In the genomic region with DNA sequence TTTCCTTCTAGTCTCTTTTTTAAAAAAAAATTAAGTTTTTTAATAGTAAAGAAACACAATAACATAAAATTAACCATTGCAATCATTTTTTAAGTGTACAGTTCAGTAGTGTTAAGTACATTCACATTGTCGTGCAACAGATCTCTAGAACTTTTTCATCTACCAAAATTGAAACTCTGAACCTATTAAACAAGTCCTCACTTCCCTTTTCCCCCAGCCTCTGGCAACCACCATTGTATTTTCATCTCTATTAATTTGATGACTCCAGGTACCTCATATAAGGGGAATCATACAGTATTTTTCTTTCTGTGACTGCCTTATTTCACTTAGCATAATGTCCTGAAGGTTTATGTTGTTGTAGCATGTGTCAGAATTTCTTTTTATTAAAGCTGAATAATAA, we compare ENCODE assay signal across 14 cellular contexts. TPM values are rescaled to one million over a fixed set of nuclear protein-coding genes. Genes with fewer than 3 reads are reported as not detected.
DNase-seq lines count a peak whose midpoint lies in the region; ATAC-seq and TF ChIP-seq lines count a peak whose summit lies in the region.
"Had no signal": no experiment of that assay in that cellular context is flagged by ENCODE, and none has a peak within 500 bp of the region (broad histone marks: within the 10 kb centered on the region; RNA-seq: fewer than 3 reads in every experiment).

No MANE protein-coding gene starts in this region.

- H3K4me2 ChIP-seq in hepatocyte: no peak overlapping the region

- H3K36me3 ChIP-seq in hepatocyte (replicated peaks; ENCODE audit: insufficient read depth, low read depth): no peaks in the 10 kb centered on the region
- H3K36me3 ChIP-seq: adrenal gland, colonic mucosa, lower lobe of right lung had no signal

- H2AFZ ChIP-seq in hepatocyte: no peak overlapping the region

- no peaks in the 10 kb centered on the region for H3K27me3 Mint-ChIP-seq in memory B cell
- no peaks in the 10 kb centered on the region for H3K27me3 Mint-ChIP-seq in activated CD8-positive, alpha-beta T cell treated with anti-CD3 and anti-CD28 coated beads, Interleukin-2, amount 10 ng/mL, durations not matched to agents 7 days and 5 days (ENCODE audit: low read depth)

- H3K27me3 ChIP-seq in hepatocyte: no peaks in the 10 kb centered on the region
- H3K27me3 ChIP-seq: adrenal gland, colonic mucosa had no signal

- no peaks in the 10 kb centered on the region for H3K79me2 ChIP-seq in hepatocyte

- H3K4me3 ChIP-seq in hepatocyte: no peak overlapping the region
- H3K4me3 ChIP-seq: adrenal gland, colonic mucosa, lower lobe of right lung had no signal

- WGBS in hepatocyte (ENCODE audit: low lambda C conversion rate, missing lambda C conversion rate): 72% methylated on average over 1 of the region's 1 CpG

- H3K4me1 ChIP-seq in hepatocyte (ENCODE audit: insufficient read depth): no peaks in the 10 kb centered on the region
- H3K4me1 ChIP-seq: adrenal gland, colonic mucosa, lower lobe of right lung had no signal

- ATAC-seq in GM19035 (IDR thresholded peaks at IDR 0.05; ENCODE audit: unreplicated experiment) (peak; percentile 37), GM21717 (IDR thresholded peaks at IDR 0.05; ENCODE audit: unreplicated experiment) (peak; percentile 46), HG03354 (IDR thresholded peaks at IDR 0.05; ENCODE audit: poor library complexity, severe bottlenecking, unreplicated experiment) (peak; percentile 29), memory B cell (ENCODE audit: low read depth) (peak; percentile 48)
- ATAC-seq in activated CD8-positive, alpha-beta T cell treated with anti-CD3 and anti-CD28 coated beads, Interleukin-2, amount 10 ng/mL, durations not matched to agents 7 days and 5 days: no peak
- ATAC-seq: CD8-positive, alpha-beta T cell; lower lobe of right lung; SK-N-SH treated with all-trans-retinoic acid at 6 μM for 48 hours had no signal

- no peak overlapping the region for H3K27ac Mint-ChIP-seq in memory B cell
- H3K27ac Mint-ChIP-seq in activated CD8-positive, alpha-beta T cell treated with anti-CD3 and anti-CD28 coated beads, Interleukin-2, amount 10 ng/mL, durations not matched to agents 7 days and 5 days: no peak overlapping the region
- H3K27ac Mint-ChIP-seq: CD8-positive, alpha-beta T cell had no signal

- no peaks in the 10 kb centered on the region for H4K20me1 ChIP-seq in hepatocyte (ENCODE audit: insufficient read depth, poor library complexity, severe bottlenecking)

- DNase-seq in memory B cell (ENCODE audit: low spot score in 2 of 2): no peak
- no peak for DNase-seq in activated CD8-positive, alpha-beta memory T cell treated with anti-CD3 and anti-CD28 coated beads, Interleukin-2, amount 50 U/mL, for 4 hours
- DNase-seq in hepatocyte (ENCODE audit: low spot score): no peak
- DNase-seq in activated CD8-positive, alpha-beta T cell treated with anti-CD3 and anti-CD28 coated beads, Interleukin-2, amount 10 ng/mL, durations not matched to agents 7 days and 5 days: no peak
- DNase-seq: activated CD4-positive, CD25-positive, alpha-beta regulatory T cell; adrenal gland; CD8-positive, alpha-beta T cell; colonic mucosa; lower lobe of right lung; NCI-H146 had no signal

- CTCF ChIA-PET in activated CD8-positive, alpha-beta T cell treated with anti-CD3 and anti-CD28 coated beads, Interleukin-2, amount 10 ng/mL, durations not matched to agents 7 days and 5 days (lab: Charles Lee): no interaction called here

- H3K9me3 Mint-ChIP-seq in memory B cell: no peaks in the 10 kb centered on the region
- no peaks in the 10 kb centered on the region for H3K9me3 Mint-ChIP-seq in activated CD8-positive, alpha-beta T cell treated with anti-CD3 and anti-CD28 coated beads, Interleukin-2, amount 10 ng/mL, durations not matched to agents 7 days and 5 days (ENCODE audit: insufficient read depth)
- H3K9me3 Mint-ChIP-seq: CD8-positive, alpha-beta T cell had no signal

- H3K9me2 ChIP-seq in hepatocyte (replicated peaks; ENCODE audit: insufficient read depth): no peaks in the 10 kb centered on the region

- peaks cover 16% of the 10 kb centered on the region for H3K4me1 Mint-ChIP-seq in memory B cell
- H3K4me1 Mint-ChIP-seq in activated CD8-positive, alpha-beta T cell treated with anti-CD3 and anti-CD28 coated beads, Interleukin-2, amount 10 ng/mL, durations not matched to agents 7 days and 5 days (ENCODE audit: low read depth): peaks cover 43% of the 10 kb centered on the region

- H3K9me3 ChIP-seq in hepatocyte (ENCODE audit: low read depth): no peaks in the 10 kb centered on the region
- H3K9me3 ChIP-seq: adrenal gland, colonic mucosa, lower lobe of right lung had no signal

- no peak overlapping the region for H3K27ac ChIP-seq in hepatocyte
- H3K27ac ChIP-seq: adrenal gland, colonic mucosa, lower lobe of right lung had no signal

- POLR2A ChIA-PET in activated CD8-positive, alpha-beta T cell treated with anti-CD3 and anti-CD28 coated beads, Interleukin-2, amount 10 ng/mL, durations not matched to agents 7 days and 5 days (lab: Charles Lee): no interaction called here

- no peaks in the 10 kb centered on the region for H3K36me3 Mint-ChIP-seq in memory B cell
- no peaks in the 10 kb centered on the region for H3K36me3 Mint-ChIP-seq in activated CD8-positive, alpha-beta T cell treated with anti-CD3 and anti-CD28 coated beads, Interleukin-2, amount 10 ng/mL, durations not matched to agents 7 days and 5 days (ENCODE audit: low read depth)
- H3K36me3 Mint-ChIP-seq: CD8-positive, alpha-beta T cell had no signal

- no peak overlapping the region for H3K4me3 Mint-ChIP-seq in memory B cell
- no peak overlapping the region for H3K4me3 Mint-ChIP-seq in activated CD8-positive, alpha-beta T cell treated with anti-CD3 and anti-CD28 coated beads, Interleukin-2, amount 10 ng/mL, durations not matched to agents 7 days and 5 days
- H3K4me3 Mint-ChIP-seq: CD8-positive, alpha-beta T cell had no signal

- no peak for TF ChIP-seq CTCF in hepatocyte (IDR thresholded peaks at IDR 0.05; ENCODE audit: poor library complexity)

RNA-seq across cellular contexts. Expression of a gene that starts 31.8 kb away (rescaled TPM):
- total RNA-seq in hepatocyte: 17.4 and 17.8 TPM in 2 replicates
- 13.3 and 19.7 TPM in 2 replicates for polyA plus RNA-seq in hepatocyte
- 10 to 100 TPM; 49.7 to 50.1 TPM for total RNA-seq in activated CD8-positive, alpha-beta T cell treated with anti-CD3 and anti-CD28 coated beads, Interleukin-2, amount 10 ng/mL, durations not matched to agents 7 days and 5 days
